Comparison of ENCODE assay signal across 8 cellular contexts in genomic region chr4:16225996-16226815, GRCh38. TPM values are rescaled to one million over a fixed set of nuclear protein-coding genes. Genes with fewer than 3 reads are reported as not detected.
DNase-seq lines count a peak whose midpoint lies in the region; ATAC-seq and TF ChIP-seq lines count a peak whose summit lies in the region.

Gene TAPT1, minus strand, starts transcription at chr4:16226471. Its CDS starts 14 bp downstream, at chr4:16226457.

- CTCF ChIA-PET in CD4-positive, alpha-beta memory T cell (lab: Charles Lee; ENCODE audit: partially characterized antibody), result interaction anchor here (2.0 kb wide), 1 partner anchor 21 kb away, joined by 8 read pairs; no protein-coding TSS in a partner anchor

- no peak for TF ChIP-seq CTCF in fibroblast of the aortic adventitia (IDR thresholded peaks at IDR 0.05; ENCODE audit: insufficient read depth, low read length)
- TF ChIP-seq CTCF in nephron (IDR thresholded peaks at IDR 0.05; ENCODE audit: unreplicated experiment in 3 of 3), result no peak

- ATAC-seq in GM19372 (IDR thresholded peaks at IDR 0.05; ENCODE audit: low read depth, unreplicated experiment) (peak; percentile 66), HG03469 (IDR thresholded peaks at IDR 0.05; ENCODE audit: unreplicated experiment) (peak; percentile 42)
- ATAC-seq in stimulated activated naive CD8-positive, alpha-beta T cell treated with anti-CD3 and anti-CD28 coated beads, Interleukin-15, amount 100 ng/mL, for 72 hours, result peak; percentile 84

- intact Hi-C loops in CD4-positive, alpha-beta memory T cell (cut with micrococcal nuclease), result loop anchor here (2.0 to 10.0 kb wide), 7 partner anchors 37 to 1799 kb away; partner anchors contain the start of genes CD38, CPEB2, DCAF16 and FBXL5

- peak within 1 kb of the TSS; percentile 67 to 97 for H3K4me3 ChIP-seq in CD4-positive, alpha-beta memory T cell (ENCODE audit: low read length in 2 of 2)
- H3K4me3 ChIP-seq in fibroblast of the aortic adventitia (ENCODE audit: low read depth, low read length), result peak within 1 kb of the TSS; percentile 92

- H3K9me3 ChIP-seq in CD4-positive, alpha-beta memory T cell (ENCODE audit: control insufficient read depth in 1 of 2, low read length in 2 of 2), result no peaks in the 10 kb centered on the region

- H3K27me3 ChIP-seq in CD4-positive, alpha-beta memory T cell (ENCODE audit: insufficient read depth, low read length), result no peaks in the 10 kb centered on the region

- POLR2A ChIA-PET in CD4-positive, alpha-beta memory T cell (lab: Charles Lee; ENCODE audit: partially characterized antibody), result interaction anchor here (1.5 to 2.5 kb wide), 2 partner anchors 21 to 1223 kb away, joined by 6 read pairs; partner anchors contain the start of gene CPEB2

- DNase-seq in CD4-positive, alpha-beta memory T cell, result peak; percentile 70 to 80 (median 72)
- DNase-seq in RKO (ENCODE audit: low spot score), result peak; percentile 67
- DNase-seq in activated effector memory CD4-positive, alpha-beta T cell treated with Interleukin-2 at 50 U/mL for 16 hours, result peak; percentile 64
- peak; percentile 39 for DNase-seq in fibroblast of the aortic adventitia (ENCODE audit: low read depth)
- DNase-seq in stimulated activated naive CD8-positive, alpha-beta T cell treated with anti-CD3 and anti-CD28 coated beads, Interleukin-15, amount 100 ng/mL, for 72 hours, result peak; percentile 76 to 78

- no peaks in the 10 kb centered on the region for H3K36me3 ChIP-seq in CD4-positive, alpha-beta memory T cell (ENCODE audit: insufficient read depth, low read length)

- H3K4me1 ChIP-seq in CD4-positive, alpha-beta memory T cell (ENCODE audit: insufficient read depth, low read length), result peaks cover 50% of the 10 kb centered on the region

- H3K9me3 Mint-ChIP-seq in CD4-positive, alpha-beta memory T cell, result peaks cover 0 to 4% (median 0%) of the 10 kb centered on the region in 8 donors
- no peaks in the 10 kb centered on the region for H3K9me3 Mint-ChIP-seq in nephron
- no peaks in the 10 kb centered on the region for H3K9me3 Mint-ChIP-seq in stimulated activated naive CD8-positive, alpha-beta T cell treated with anti-CD3 and anti-CD28 coated beads, Interleukin-15, amount 100 ng/mL, for 72 hours

- peaks cover 36 to 72% (median 47%) of the 10 kb centered on the region in 4 donors for H3K4me1 Mint-ChIP-seq in CD4-positive, alpha-beta memory T cell
- peaks cover 58% of the 10 kb centered on the region for H3K4me1 Mint-ChIP-seq in nephron
- H3K4me1 Mint-ChIP-seq in stimulated activated naive CD8-positive, alpha-beta T cell treated with anti-CD3 and anti-CD28 coated beads, Interleukin-15, amount 100 ng/mL, for 72 hours, result peaks cover 64% of the 10 kb centered on the region

- peak within 1 kb of the TSS; percentile 69 for H3K27ac ChIP-seq in CD4-positive, alpha-beta memory T cell (ENCODE audit: low read depth, low read length)

- peak within 1 kb of the TSS; percentile 96 to 97 (median 96) for H3K27ac Mint-ChIP-seq in CD4-positive, alpha-beta memory T cell
- peak within 1 kb of the TSS; percentile 98 to 100 (median 100) for H3K27ac Mint-ChIP-seq in nephron
- H3K27ac Mint-ChIP-seq in stimulated activated naive CD8-positive, alpha-beta T cell treated with anti-CD3 and anti-CD28 coated beads, Interleukin-15, amount 100 ng/mL, for 72 hours, result peak within 1 kb of the TSS; percentile 98 to 99

- H3K36me3 Mint-ChIP-seq in CD4-positive, alpha-beta memory T cell, result peaks cover 0 to 13% of the 10 kb centered on the region in 2 donors
- no peaks in the 10 kb centered on the region for H3K36me3 Mint-ChIP-seq in nephron (ENCODE audit: low read depth)

- no peaks in the 10 kb centered on the region for H3K27me3 Mint-ChIP-seq in CD4-positive, alpha-beta memory T cell
- no peaks in the 10 kb centered on the region for H3K27me3 Mint-ChIP-seq in nephron (ENCODE audit: low read depth)
- H3K27me3 Mint-ChIP-seq in stimulated activated naive CD8-positive, alpha-beta T cell treated with anti-CD3 and anti-CD28 coated beads, Interleukin-15, amount 100 ng/mL, for 72 hours, result no peaks in the 10 kb centered on the region

- H3K4me3 Mint-ChIP-seq in CD4-positive, alpha-beta memory T cell, result peak within 1 kb of the TSS; percentile 92 to 97 (median 93)
- peak within 1 kb of the TSS; percentile 97 to 98 (median 98) for H3K4me3 Mint-ChIP-seq in nephron
- H3K4me3 Mint-ChIP-seq in stimulated activated naive CD8-positive, alpha-beta T cell treated with anti-CD3 and anti-CD28 coated beads, Interleukin-15, amount 100 ng/mL, for 72 hours, result peak within 1 kb of the TSS; percentile 94 to 95

RNA-seq across cellular contexts. Expression of gene TAPT1, which starts in this region (rescaled TPM):
- total RNA-seq in CD4-positive, alpha-beta memory T cell, result 10 to 100 TPM; 55.1 to 57.5 TPM
- polyA plus RNA-seq in CD4-positive, alpha-beta memory T cell, result 10 to 100 TPM; 27.0 TPM
- total RNA-seq in fibroblast of the aortic adventitia (ENCODE audit: low replicate concordance), result 11.5 and 21.1 TPM in 2 replicates

Comparison
In these comparisons a context has a peak if more than half of its experiments do, and no peak if none do; other contexts are left out.
1. Peak in every context shown above with its lines: DNase-seq, ATAC-seq, H3K4me3 ChIP-seq and H3K27ac ChIP-seq.